28 cellular contexts compared by ENCODE assay signal in genomic region chr3:166263460-166263859, GRCh38.
DNase-seq lines count a peak whose midpoint lies in the region; ATAC-seq, FAIRE-seq and TF ChIP-seq lines count a peak whose summit lies in the region.
"Had no signal": no experiment of that assay in that cellular context is flagged by ENCODE, and none has a peak within 500 bp of the region (broad histone marks: within the 10 kb centered on the region; RNA-seq: fewer than 3 reads in every experiment).

No MANE protein-coding gene starts in this region.

- CTCF ChIA-PET in PC-3 (lab: Charles Lee), result no interaction called here

- no peak for TF ChIP-seq POLR2A in GM12891 (IDR thresholded peaks at IDR 0.05; ENCODE audit: low read depth, low read length)

- H3K36me3 ChIP-seq in PC-3 (ENCODE audit: low read depth, low read length) (no peaks in the 10 kb centered on the region), neural cell (ENCODE audit: insufficient read depth, low read length) (no peaks in the 10 kb centered on the region)
- H3K36me3 ChIP-seq: colonic mucosa, esophagus squamous epithelium, Peyer's patch, SJCRH30 had no signal

- no peak overlapping the region for H3K4me3 Mint-ChIP-seq in T-helper 17 cell
- H3K4me3 Mint-ChIP-seq: activated CD4-positive, alpha-beta T cell treated with anti-CD3 and anti-CD28 coated beads for 36 hours; brain; CD8-positive, alpha-beta T cell; effector memory CD8-positive, alpha-beta T cell; GM23338; T-helper 1 cell treated with Interleukin-12 subunit alpha and Interleukin-12 subunit beta and Interleukin-4 antibody, amounts not matched to agents 30 μg/mL and 1 μg/mL, for 36 hours had no signal

- no peaks in the 10 kb centered on the region for H3K4me1 Mint-ChIP-seq in T-helper 17 cell
- H3K4me1 Mint-ChIP-seq: activated CD4-positive, alpha-beta T cell treated with anti-CD3 and anti-CD28 coated beads for 36 hours; brain; GM23338 had no signal

- DNase-seq in DMS 273 (lab: John Stamatoyannopoulos, UW; ENCODE audit: unreplicated experiment), result peak; percentile 12
- no peak for DNase-seq in DMS 273 treated with DMSO at 0.1 percent for 48 hours (lab: John Stamatoyannopoulos, UW)
- peak; percentile 17 for DNase-seq in PC-3
- peak; percentile 0 for DNase-seq in choroid plexus epithelial cell (ENCODE audit: low read depth)
- DNase-seq in GM12891 (ENCODE audit: insufficient read length, low spot score), result no peak
- DNase-seq in HuH-7.5 (ENCODE audit: low spot score), result no peak
- DNase-seq in T-helper 17 cell, result no peak
- DNase-seq: 8988T; activated CD4-positive, alpha-beta T cell treated with anti-CD3 and anti-CD28 coated beads for 36 hours; activated CD8-positive, alpha-beta memory T cell treated with anti-CD3 and anti-CD28 coated beads for 24 hours; activated gamma-delta T cell; activated T-cell treated with anti-CD3 and anti-CD28 coated beads, Interleukin-2, amount 50 U/mL, for 1 hour; CD8-positive, alpha-beta T cell; colonic mucosa; DMS79; effector memory CD8-positive, alpha-beta T cell; esophagus squamous epithelium; NCI-H187 treated with DMSO at 0.1 percent for 48 hours; NCI-H446 treated with DMSO at 0.1 percent for 48 hours; Peyer's patch; SJCRH30; stimulated activated CD4-positive, alpha-beta T cell treated with anti-CD3 and anti-CD28 coated beads, Interleukin-1b, Interleukin-23, amount 100 ng/mL, for 48 hours; trophoblast cell had no signal

- H2AFZ ChIP-seq in PC-3 (ENCODE audit: low read length), result no peak overlapping the region
- H2AFZ ChIP-seq in neural cell (ENCODE audit: low read depth, low read length), result no peak overlapping the region
- H2AFZ ChIP-seq: GM23338 had no signal

- TF ChIP-seq CTCF in PC-3 (conservative IDR thresholded peaks at IDR 0.05; ENCODE audit: low read depth, low read length), result peak; percentile 44
- TF ChIP-seq CTCF in choroid plexus epithelial cell (conservative IDR thresholded peaks at IDR 0.05; ENCODE audit: low read depth, low read length), result no peak
- peak; percentile 33 for TF ChIP-seq CTCF in neural cell (IDR thresholded peaks at IDR 0.05; ENCODE audit: poor library complexity, severe bottlenecking)

- H3K4me3 ChIP-seq in PC-3 (ENCODE audit: low read length) (no peak overlapping the region), choroid plexus epithelial cell (ENCODE audit: low read depth, low read length) (no peak overlapping the region), neural cell (ENCODE audit: low read length) (no peak overlapping the region)
- H3K4me3 ChIP-seq: colonic mucosa, esophagus squamous epithelium, GM23338, Peyer's patch, SJCRH30 had no signal

- intact Hi-C loops in PC-3 (cut with micrococcal nuclease), result no loop called here

- no peaks in the 10 kb centered on the region for H3K79me2 ChIP-seq in PC-3 (ENCODE audit: low read length)
- H3K79me2 ChIP-seq in neural cell (replicated peaks; ENCODE audit: insufficient read depth, low read length), result no peaks in the 10 kb centered on the region

- BruUV-seq in PC-3 (replicated peaks; lab: Mats Ljungman, UMichigan), result no TSS peak

- H3K27ac ChIP-seq in PC-3 (ENCODE audit: low read length) (no peak overlapping the region), neural cell (ENCODE audit: low read length) (no peak overlapping the region)
- H3K27ac ChIP-seq: colonic mucosa, esophagus squamous epithelium, Peyer's patch, SJCRH30 had no signal

- H4K20me1 ChIP-seq in PC-3 (ENCODE audit: low read length) (no peaks in the 10 kb centered on the region), neural cell (ENCODE audit: insufficient read depth) (no peaks in the 10 kb centered on the region)

- TF ChIP-seq RAD21 in neural cell (conservative IDR thresholded peaks at IDR 0.05), result peak; percentile 21

- H3K9me2 ChIP-seq in PC-3 (replicated peaks; ENCODE audit: low read length), result no peaks in the 10 kb centered on the region
- H3K9me2 ChIP-seq in neural cell (ENCODE audit: insufficient read depth, low read length), result no peaks in the 10 kb centered on the region

- no peak overlapping the region for H3K9ac ChIP-seq in PC-3 (ENCODE audit: low read length)
- H3K9ac ChIP-seq in neural cell (ENCODE audit: low read length), result no peak overlapping the region

- H3K27me3 Mint-ChIP-seq in T-helper 17 cell, result no peaks in the 10 kb centered on the region
- H3K27me3 Mint-ChIP-seq: activated CD4-positive, alpha-beta T cell treated with anti-CD3 and anti-CD28 coated beads for 36 hours; effector memory CD8-positive, alpha-beta T cell had no signal

- ATAC-seq in PC-3 (peak; percentile 54; the same call in 1 of the 2 replicates), T-helper 17 cell (no peak)
- ATAC-seq: activated CD4-positive, alpha-beta T cell treated with anti-CD3 and anti-CD28 coated beads for 36 hours; CD8-positive, alpha-beta T cell; effector memory CD8-positive, alpha-beta T cell; GM23338 had no signal

- H3K9me3 ChIP-seq in PC-3 (ENCODE audit: low read length), result no peaks in the 10 kb centered on the region
- no peaks in the 10 kb centered on the region for H3K9me3 ChIP-seq in neural cell (ENCODE audit: low read length)
- H3K9me3 ChIP-seq in T-helper 17 cell (ENCODE audit: control insufficient read depth, low read length, poor library complexity, severe bottlenecking), result no peaks in the 10 kb centered on the region
- H3K9me3 ChIP-seq: colonic mucosa, esophagus squamous epithelium, Peyer's patch, SJCRH30 had no signal

- no peak overlapping the region for H3K4me2 ChIP-seq in PC-3 (ENCODE audit: low read length)
- H3K4me2 ChIP-seq in neural cell (ENCODE audit: low read length), result no peak overlapping the region
- H3K4me2 ChIP-seq: GM23338 had no signal

- H3F3A ChIP-seq in PC-3 (ENCODE audit: low read length, unreplicated experiment) (no peaks in the 10 kb centered on the region), neural cell (ENCODE audit: insufficient read depth, low read length, poor library complexity, severe bottlenecking) (no peaks in the 10 kb centered on the region)

- H3K27me3 ChIP-seq in PC-3 (ENCODE audit: low read length) (no peaks in the 10 kb centered on the region), neural cell (ENCODE audit: insufficient read depth, low read depth, low read length) (no peaks in the 10 kb centered on the region)
- H3K27me3 ChIP-seq: colonic mucosa, esophagus squamous epithelium, Peyer's patch, SJCRH30 had no signal

- FAIRE-seq in GM12891 (lab: Jason Lieb, UNC), result no peak
- FAIRE-seq: HTR-8/SVneo had no signal

- no peak for TF ChIP-seq EP300 in neural cell (conservative IDR thresholded peaks at IDR 0.05; ENCODE audit: poor library complexity, severe bottlenecking)

- POLR2A ChIA-PET in PC-3 (lab: Charles Lee; ENCODE audit: unreplicated experiment), result no interaction called here

- H3K27ac Mint-ChIP-seq in T-helper 17 cell, result no peak overlapping the region
- H3K27ac Mint-ChIP-seq: activated CD4-positive, alpha-beta T cell treated with anti-CD3 and anti-CD28 coated beads for 36 hours; CD8-positive, alpha-beta T cell; effector memory CD8-positive, alpha-beta T cell; GM23338; T-helper 1 cell treated with Interleukin-12 subunit alpha and Interleukin-12 subunit beta and Interleukin-4 antibody, amounts not matched to agents 30 μg/mL and 1 μg/mL, for 36 hours had no signal

- H3K36me3 Mint-ChIP-seq in T-helper 17 cell (ENCODE audit: low read depth), result no peaks in the 10 kb centered on the region
- H3K36me3 Mint-ChIP-seq: brain; CD8-positive, alpha-beta T cell had no signal

- H3K4me1 ChIP-seq in PC-3 (ENCODE audit: insufficient read depth, low read length), result no peaks in the 10 kb centered on the region
- H3K4me1 ChIP-seq: colonic mucosa, esophagus squamous epithelium, Peyer's patch, SJCRH30 had no signal

TF ChIP-seq in neural cell, 6 proteins besides CTCF, POLR2A, EP300 and RAD21 (continues in another document):
- TF ChIP-seq EZH2 (IDR thresholded peaks at IDR 0.05; ENCODE audit: borderline replicate concordance, insufficient read depth, low read length, poor library complexity, severe bottlenecking) (no peak), POLR2AphosphoS5 (IDR thresholded peaks at IDR 0.05) (no peak), MXI1 (conservative IDR thresholded peaks at IDR 0.05; ENCODE audit: poor library complexity, severe bottlenecking) (no peak)

TF ChIP-seq in GM12891, 5 proteins besides CTCF, POLR2A, EP300 and RAD21:
- TF ChIP-seq TAF1 (IDR thresholded peaks at IDR 0.05; ENCODE audit: low read depth, low read length) (no peak), SPI1 (IDR thresholded peaks at IDR 0.05; ENCODE audit: low read depth, low read length) (no peak), POLR2AphosphoS5 (IDR thresholded peaks at IDR 0.05; ENCODE audit: low read depth, low read length) (no peak), PAX5 (IDR thresholded peaks at IDR 0.05; ENCODE audit: insufficient read depth, low read length, severe bottlenecking) (no peak), POU2F2 (IDR thresholded peaks at IDR 0.05; ENCODE audit: low read depth, low read length) (no peak)

Comparison
In these comparisons a context has a peak if more than half of its experiments do, and no peak if none do; other contexts are left out.
1. DNase-seq: peak in DMS 273 (single experiment), PC-3 (single experiment) and choroid plexus epithelial cell (single experiment); none in DMS 273 treated with DMSO at 0.1 percent for 48 hours (single experiment), GM12891 (single experiment), HuH-7.5 (single experiment) and T-helper 17 cell (0 of 3).